ENCODE assay signal across 8 cellular contexts in the genomic region with DNA sequence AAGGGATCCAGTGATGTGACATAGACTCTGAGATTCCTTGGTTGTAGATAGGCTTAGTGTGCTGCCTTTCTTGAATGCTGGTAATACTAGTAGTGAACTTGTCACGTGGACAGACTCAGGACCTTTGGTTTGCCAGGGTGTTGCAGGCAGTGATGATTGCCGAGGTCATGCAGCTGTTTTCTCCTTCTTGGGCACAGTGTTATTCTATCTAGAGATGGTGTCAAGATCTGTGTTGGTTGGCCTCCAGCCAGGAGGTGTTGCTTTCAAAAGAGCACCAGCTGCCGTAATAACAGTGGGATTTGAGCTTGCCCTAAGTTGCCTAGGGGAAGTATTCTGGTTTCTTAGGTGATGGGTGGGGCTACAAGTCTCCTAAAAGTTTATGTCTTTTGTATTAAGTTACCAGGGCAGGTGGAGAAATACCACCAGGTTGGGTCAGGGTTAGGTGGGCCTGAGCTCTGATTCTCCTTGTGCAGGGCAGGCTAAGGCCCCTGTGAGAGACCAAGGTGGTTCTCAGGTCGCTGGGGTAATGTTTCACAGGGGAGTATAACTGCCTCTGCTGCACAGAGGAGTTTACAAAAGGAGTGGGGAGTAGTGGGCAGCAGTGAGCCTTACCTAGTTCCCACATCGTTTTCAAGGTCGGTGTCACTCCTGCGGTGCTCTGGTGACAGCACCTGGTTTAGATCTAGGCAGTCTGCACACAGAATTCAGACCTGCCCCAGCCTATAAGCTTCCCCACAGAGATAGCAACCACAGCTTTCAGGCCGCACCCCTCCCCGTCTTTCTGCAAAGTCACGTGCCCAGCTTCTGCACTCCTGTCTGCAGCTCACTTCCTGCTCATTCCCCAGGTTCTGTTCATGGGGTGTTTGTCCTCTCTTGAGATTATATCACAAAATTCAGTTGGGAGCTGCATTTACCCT.
DNase-seq lines count a peak whose midpoint lies in the region; ATAC-seq and TF ChIP-seq lines count a peak whose summit lies in the region.

No MANE protein-coding gene starts in this region.

- TF ChIP-seq CTCF in spleen (IDR thresholded peaks at IDR 0.05 in 8 of 11, conservative IDR thresholded peaks at IDR 0.05 in 3 of 11) (no peak), HFFc6 (IDR thresholded peaks at IDR 0.05) (no peak), CD14-positive monocyte (IDR thresholded peaks at IDR 0.05) (no peak)

- DNase-seq in T follicular helper cell (ENCODE audit: low read depth) = peak; percentile 61
- peak; percentile 84 for DNase-seq in spleen
- DNase-seq in occipital lobe (lab: John Stamatoyannopoulos, UW) = no peak
- no peak for DNase-seq in NCI-H2081 treated with DMSO at 0.1 percent for 48 hours (lab: John Stamatoyannopoulos, UW)
- DNase-seq in HFFc6 = no peak
- no peak for DNase-seq in CD14-positive monocyte (ENCODE audit: low spot score)

- H3K27me3 Mint-ChIP-seq in activated naive CD4-positive, alpha-beta T cell treated with anti-CD3 and anti-CD28 coated beads, Interleukin-2, amount 50 U/mL, for 24 hours = no peaks in the 10 kb centered on the region
- peaks cover 3% of the 10 kb centered on the region; the same call in 1 of the 2 replicates for H3K27me3 Mint-ChIP-seq in HFFc6 (ENCODE audit: insufficient read depth)
- H3K27me3 Mint-ChIP-seq in CD14-positive monocyte (ENCODE audit: low read depth in 3 of 3) = no peaks in the 10 kb centered on the region

- no peaks in the 10 kb centered on the region for H3K36me3 ChIP-seq in spleen

- H3K27me3 ChIP-seq in spleen (replicated peaks in 1 of 7) = peaks cover 0 to 10% (median 0%) of the 10 kb centered on the region in 7 donors

- peak overlapping the region in 6 of 8 donors; percentile 10 to 85 (median 72) for H3K27ac ChIP-seq in spleen

- WGBS in spleen, 5 donors = 27 to 39% (median 35%) methylated on average over 10 of the region's 10 CpGs

- H3K4me3 Mint-ChIP-seq in activated naive CD4-positive, alpha-beta T cell treated with anti-CD3 and anti-CD28 coated beads, Interleukin-2, amount 50 U/mL, for 24 hours = peak overlapping the region; percentile 73
- H3K4me3 Mint-ChIP-seq in HFFc6 = no peak overlapping the region
- peak overlapping the region in 1 of 2 donors; percentile 11 for H3K4me3 Mint-ChIP-seq in CD14-positive monocyte

- peak overlapping the region in 1 of 8 donors; percentile 49 for H3K4me3 ChIP-seq in spleen

- intact Hi-C loops in spleen (cut with DNase I; ENCODE audit: low total_unique reads) (no loop called here), CD14-positive monocyte (cut with micrococcal nuclease) (no loop called here)

- peaks cover 13% of the 10 kb centered on the region for H3K36me3 Mint-ChIP-seq in activated naive CD4-positive, alpha-beta T cell treated with anti-CD3 and anti-CD28 coated beads, Interleukin-2, amount 50 U/mL, for 24 hours
- H3K36me3 Mint-ChIP-seq in HFFc6 (ENCODE audit: low read depth) (no peaks in the 10 kb centered on the region), CD14-positive monocyte (no peaks in the 10 kb centered on the region)

- no peak for TF ChIP-seq POLR2A in spleen (IDR thresholded peaks at IDR 0.05)

- H3K27ac Mint-ChIP-seq in activated naive CD4-positive, alpha-beta T cell treated with anti-CD3 and anti-CD28 coated beads, Interleukin-2, amount 50 U/mL, for 24 hours = peak overlapping the region; percentile 91
- no peak overlapping the region for H3K27ac Mint-ChIP-seq in HFFc6
- H3K27ac Mint-ChIP-seq in CD14-positive monocyte = no peak overlapping the region

- H3K4me1 Mint-ChIP-seq in activated naive CD4-positive, alpha-beta T cell treated with anti-CD3 and anti-CD28 coated beads, Interleukin-2, amount 50 U/mL, for 24 hours = peaks cover 61% of the 10 kb centered on the region
- no peaks in the 10 kb centered on the region for H3K4me1 Mint-ChIP-seq in HFFc6 (ENCODE audit: low read depth)
- H3K4me1 Mint-ChIP-seq in CD14-positive monocyte = peaks cover 7% of the 10 kb centered on the region

- peaks cover 0 to 4% (median 0%) of the 10 kb centered on the region in 8 donors for H3K9me3 ChIP-seq in spleen

- ATAC-seq in GM19395 (IDR thresholded peaks at IDR 0.05; ENCODE audit: unreplicated experiment) = peak; percentile 79

- peaks cover 25% of the 10 kb centered on the region for H3K9me3 Mint-ChIP-seq in activated naive CD4-positive, alpha-beta T cell treated with anti-CD3 and anti-CD28 coated beads, Interleukin-2, amount 50 U/mL, for 24 hours
- peaks cover 59% of the 10 kb centered on the region for H3K9me3 Mint-ChIP-seq in HFFc6
- peaks cover 0 to 13% (median 8%) of the 10 kb centered on the region in 7 donors for H3K9me3 Mint-ChIP-seq in CD14-positive monocyte

- peaks cover 0 to 21% (median 2%) of the 10 kb centered on the region in 6 donors for H3K4me1 ChIP-seq in spleen

Comparison
In these comparisons a context has a peak if more than half of its experiments do, and no peak if none do; other contexts are left out.
1. DNase-seq: peak in T follicular helper cell (single experiment) and spleen (single experiment); none in occipital lobe (single experiment), NCI-H2081 treated with DMSO at 0.1 percent for 48 hours (single experiment), HFFc6 (single experiment) and CD14-positive monocyte (single experiment).